Comparison of ENCODE assay signal across 14 cellular contexts in genomic region chr17:80850817-80851216, GRCh38.
DNase-seq lines count a peak whose midpoint lies in the region; ATAC-seq and TF ChIP-seq lines count a peak whose summit lies in the region.
"Had no signal": no experiment of that assay in that cellular context is flagged by ENCODE, and none has a peak within 500 bp of the region (broad histone marks: within the 10 kb centered on the region; RNA-seq: fewer than 3 reads in every experiment).

No MANE protein-coding gene starts in this region.

- no peaks in the 10 kb centered on the region for H3K27me3 ChIP-seq in naive thymus-derived CD4-positive, alpha-beta T cell (ENCODE audit: control insufficient read depth in 2 of 2, insufficient read depth in 2 of 2, low read length in 2 of 2)
- H3K27me3 ChIP-seq: dorsolateral prefrontal cortex, SJSA1 had no signal

- no peak for ATAC-seq in naive thymus-derived CD4-positive, alpha-beta T cell
- ATAC-seq in HG03108 (IDR thresholded peaks at IDR 0.05; ENCODE audit: unreplicated experiment), result no peak
- ATAC-seq: HepG2 had no signal

- peaks cover 15 to 50% of the 10 kb centered on the region in 2 donors for H3K4me1 ChIP-seq in naive thymus-derived CD4-positive, alpha-beta T cell (ENCODE audit: control insufficient read depth in 2 of 2, insufficient read depth in 2 of 2, low read length in 2 of 2)

- H3K4me3 ChIP-seq in naive thymus-derived CD4-positive, alpha-beta T cell (ENCODE audit: low read length), result no peak overlapping the region
- H3K4me3 ChIP-seq: dorsolateral prefrontal cortex, SJSA1 had no signal

- no peak overlapping the region for H3K4me3 Mint-ChIP-seq in naive thymus-derived CD4-positive, alpha-beta T cell
- H3K4me3 Mint-ChIP-seq: memory B cell had no signal

- DNase-seq in NCI-H748 (lab: John Stamatoyannopoulos, UW; ENCODE audit: unreplicated experiment), result peak; percentile 21
- no peak for DNase-seq in NCI-H748 treated with DMSO at 0.1 percent for 48 hours (lab: John Stamatoyannopoulos, UW)
- DNase-seq in NCI-H146 treated with DMSO at 0.1 percent for 48 hours (lab: John Stamatoyannopoulos, UW; ENCODE audit: unreplicated experiment), result peak; percentile 55
- no peak for DNase-seq in naive thymus-derived CD4-positive, alpha-beta T cell
- DNase-seq in amniotic stem cell (lab: John Stamatoyannopoulos, UW), result no peak
- DNase-seq in NCI-H2081 treated with DMSO at 0.1 percent for 48 hours (lab: John Stamatoyannopoulos, UW), result no peak
- DNase-seq: amygdala, COR-L47 had no signal

- H3K27ac ChIP-seq in VCaP, result peak overlapping the region; percentile 55
- H3K27ac ChIP-seq in naive thymus-derived CD4-positive, alpha-beta T cell (ENCODE audit: low read depth, low read length), result no peak overlapping the region
- H3K27ac ChIP-seq: dorsolateral prefrontal cortex, SJSA1 had no signal

- peak overlapping the region in 7 of 9 donors; percentile 7 to 95 (median 69) for H3K27ac Mint-ChIP-seq in naive thymus-derived CD4-positive, alpha-beta T cell
- H3K27ac Mint-ChIP-seq: memory B cell had no signal

- POLR2A ChIA-PET in naive thymus-derived CD4-positive, alpha-beta T cell (lab: Charles Lee), result interaction anchor here (0.8 to 1.1 kb wide), 2 partner anchors 11 to 69 kb away, joined by 3 to 4 read pairs; no protein-coding TSS in a partner anchor

- H3K36me3 ChIP-seq in naive thymus-derived CD4-positive, alpha-beta T cell (ENCODE audit: control insufficient read depth in 2 of 3, insufficient read depth in 3 of 3, low read length in 3 of 3), result peaks cover 0 to 11% (median 0%) of the 10 kb centered on the region in 3 experiments

- H3K9me3 ChIP-seq in naive thymus-derived CD4-positive, alpha-beta T cell (ENCODE audit: control insufficient read depth in 2 of 3, low read length in 3 of 3), result no peaks in the 10 kb centered on the region
- H3K9me3 ChIP-seq: SJSA1 had no signal

- CTCF ChIA-PET in naive thymus-derived CD4-positive, alpha-beta T cell (lab: Charles Lee), result interaction anchor here (0.7 kb wide), 1 partner anchor 47 kb away, joined by 4 read pairs; no protein-coding TSS in a partner anchor

- no peaks in the 10 kb centered on the region for H3K27me3 Mint-ChIP-seq in naive thymus-derived CD4-positive, alpha-beta T cell
- H3K27me3 Mint-ChIP-seq: memory B cell had no signal

- peaks cover 0 to 4% (median 0%) of the 10 kb centered on the region in 11 donors for H3K9me3 Mint-ChIP-seq in naive thymus-derived CD4-positive, alpha-beta T cell
- H3K9me3 Mint-ChIP-seq: memory B cell had no signal

- intact Hi-C loops in naive thymus-derived CD4-positive, alpha-beta T cell (cut with micrococcal nuclease), result no loop called here

- peaks cover 31 to 76% (median 70%) of the 10 kb centered on the region in 7 donors for H3K4me1 Mint-ChIP-seq in naive thymus-derived CD4-positive, alpha-beta T cell

- H3K36me3 Mint-ChIP-seq in naive thymus-derived CD4-positive, alpha-beta T cell, result peaks cover 4 to 63% (median 19%) of the 10 kb centered on the region in 5 donors

- TF ChIP-seq CTCF in VCaP (conservative IDR thresholded peaks at IDR 0.05), result no peak

Comparison
In these comparisons a context has a peak if more than half of its experiments do, and no peak if none do; other contexts are left out.
1. DNase-seq: peak in NCI-H748 (single experiment) and NCI-H146 treated with DMSO at 0.1 percent for 48 hours (single experiment); none in NCI-H748 treated with DMSO at 0.1 percent for 48 hours (single experiment), naive thymus-derived CD4-positive, alpha-beta T cell (0 of 9), amniotic stem cell (single experiment) and NCI-H2081 treated with DMSO at 0.1 percent for 48 hours (single experiment).